1 cellular context compared by ENCODE assay signal in the genomic region with DNA sequence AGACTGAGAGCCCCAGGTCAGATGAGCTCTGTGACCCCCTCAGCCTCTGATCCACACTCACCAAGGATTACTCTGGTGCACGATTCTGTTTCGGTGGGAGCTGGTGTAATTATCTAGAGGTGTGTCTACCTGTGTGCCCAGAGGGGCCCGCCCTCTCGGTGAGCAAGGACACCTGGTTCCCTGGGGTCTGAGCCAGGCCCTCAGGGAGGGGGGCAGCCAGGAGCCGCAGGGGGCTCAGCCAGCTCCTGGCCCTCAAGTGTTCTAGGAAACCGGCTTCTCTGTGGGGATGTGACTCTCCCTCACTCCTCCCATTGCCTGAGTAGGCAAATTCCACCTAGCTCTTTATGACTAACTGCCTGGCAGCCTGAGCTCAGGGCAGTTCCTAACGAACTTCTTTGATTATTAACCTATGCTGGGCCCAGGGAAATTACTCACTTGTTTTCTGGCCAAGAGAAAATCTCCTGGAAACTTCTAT.
A peak's percentile ranks its signal among the peaks of the same experiment; 100 is the strongest.
TF ChIP-seq lines count a peak whose summit lies in the region.

No MANE protein-coding gene starts in this region.

TF ChIP-seq in HEK293, 187 proteins besides CTCF, POLR2A, EP300 and RAD21 (continued from another document):
- TF ChIP-seq, protein P1, sequence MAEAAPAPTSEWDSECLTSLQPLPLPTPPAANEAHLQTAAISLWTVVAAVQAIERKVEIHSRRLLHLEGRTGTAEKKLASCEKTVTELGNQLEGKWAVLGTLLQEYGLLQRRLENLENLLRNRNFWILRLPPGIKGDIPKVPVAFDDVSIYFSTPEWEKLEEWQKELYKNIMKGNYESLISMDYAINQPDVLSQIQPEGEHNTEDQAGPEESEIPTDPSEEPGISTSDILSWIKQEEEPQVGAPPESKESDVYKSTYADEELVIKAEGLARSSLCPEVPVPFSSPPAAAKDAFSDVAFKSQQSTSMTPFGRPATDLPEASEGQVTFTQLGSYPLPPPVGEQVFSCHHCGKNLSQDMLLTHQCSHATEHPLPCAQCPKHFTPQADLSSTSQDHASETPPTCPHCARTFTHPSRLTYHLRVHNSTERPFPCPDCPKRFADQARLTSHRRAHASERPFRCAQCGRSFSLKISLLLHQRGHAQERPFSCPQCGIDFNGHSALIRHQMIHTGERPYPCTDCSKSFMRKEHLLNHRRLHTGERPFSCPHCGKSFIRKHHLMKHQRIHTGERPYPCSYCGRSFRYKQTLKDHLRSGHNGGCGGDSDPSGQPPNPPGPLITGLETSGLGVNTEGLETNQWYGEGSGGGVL (tag by site-specific recombination; IDR thresholded peaks at IDR 0.05), result no peak
- TF ChIP-seq ZIC2 (tag by site-specific recombination; IDR thresholded peaks at IDR 0.05) (peak; percentile 55), ZFP69B (tag by site-specific recombination; IDR thresholded peaks at IDR 0.05) (no peak), ZNF112 (tag by site-specific recombination; IDR thresholded peaks at IDR 0.05) (no peak), ZNF184 (tag by site-specific recombination; IDR thresholded peaks at IDR 0.05) (no peak), ZSCAN16 (tag by site-specific recombination; IDR thresholded peaks at IDR 0.05) (no peak), ZNF423 (tag by site-specific recombination; IDR thresholded peaks at IDR 0.05) (no peak), ZNF114 (tag by site-specific recombination; IDR thresholded peaks at IDR 0.05) (no peak), ZNF707 (tag by site-specific recombination; IDR thresholded peaks at IDR 0.05) (no peak), ZNF157 (tag by site-specific recombination; IDR thresholded peaks at IDR 0.05) (no peak), ZNF514 (tag by site-specific recombination; IDR thresholded peaks at IDR 0.05) (no peak), YY2 (tag by site-specific recombination; IDR thresholded peaks at IDR 0.05) (no peak), KLF16 (tag by site-specific recombination; IDR thresholded peaks at IDR 0.05) (no peak), RBAK (tag by site-specific recombination; IDR thresholded peaks at IDR 0.05) (no peak), MZF1 (tag by site-specific recombination; IDR thresholded peaks at IDR 0.05; ENCODE audit: borderline replicate concordance) (no peak), ZSCAN4 (tag by site-specific recombination; IDR thresholded peaks at IDR 0.05) (no peak), ZNF692 (tag by site-specific recombination; IDR thresholded peaks at IDR 0.05) (no peak), GLIS1 (tag by site-specific recombination; IDR thresholded peaks at IDR 0.05) (peak; percentile 33; the same call in 1 of the 2 replicates), ZNF18 (tag by site-specific recombination; IDR thresholded peaks at IDR 0.05) (no peak), ZNF677 (tag by site-specific recombination; IDR thresholded peaks at IDR 0.05) (peak; percentile 72; the same call in 1 of the 2 replicates), ZNF211 (tag by site-specific recombination; IDR thresholded peaks at IDR 0.05; ENCODE audit: low read depth) (no peak), ZNF521 (tag by site-specific recombination; IDR thresholded peaks at IDR 0.05) (no peak), ZNF391 (tag by site-specific recombination; IDR thresholded peaks at IDR 0.05; ENCODE audit: borderline replicate concordance, low read depth) (no peak)
- TF ChIP-seq, protein P2, sequence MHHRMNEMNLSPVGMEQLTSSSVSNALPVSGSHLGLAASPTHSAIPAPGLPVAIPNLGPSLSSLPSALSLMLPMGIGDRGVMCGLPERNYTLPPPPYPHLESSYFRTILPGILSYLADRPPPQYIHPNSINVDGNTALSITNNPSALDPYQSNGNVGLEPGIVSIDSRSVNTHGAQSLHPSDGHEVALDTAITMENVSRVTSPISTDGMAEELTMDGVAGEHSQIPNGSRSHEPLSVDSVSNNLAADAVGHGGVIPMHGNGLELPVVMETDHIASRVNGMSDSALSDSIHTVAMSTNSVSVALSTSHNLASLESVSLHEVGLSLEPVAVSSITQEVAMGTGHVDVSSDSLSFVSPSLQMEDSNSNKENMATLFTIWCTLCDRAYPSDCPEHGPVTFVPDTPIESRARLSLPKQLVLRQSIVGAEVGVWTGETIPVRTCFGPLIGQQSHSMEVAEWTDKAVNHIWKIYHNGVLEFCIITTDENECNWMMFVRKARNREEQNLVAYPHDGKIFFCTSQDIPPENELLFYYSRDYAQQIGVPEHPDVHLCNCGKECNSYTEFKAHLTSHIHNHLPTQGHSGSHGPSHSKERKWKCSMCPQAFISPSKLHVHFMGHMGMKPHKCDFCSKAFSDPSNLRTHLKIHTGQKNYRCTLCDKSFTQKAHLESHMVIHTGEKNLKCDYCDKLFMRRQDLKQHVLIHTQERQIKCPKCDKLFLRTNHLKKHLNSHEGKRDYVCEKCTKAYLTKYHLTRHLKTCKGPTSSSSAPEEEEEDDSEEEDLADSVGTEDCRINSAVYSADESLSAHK (tag by site-specific recombination; IDR thresholded peaks at IDR 0.05), result no peak
- TF ChIP-seq, protein P3, sequence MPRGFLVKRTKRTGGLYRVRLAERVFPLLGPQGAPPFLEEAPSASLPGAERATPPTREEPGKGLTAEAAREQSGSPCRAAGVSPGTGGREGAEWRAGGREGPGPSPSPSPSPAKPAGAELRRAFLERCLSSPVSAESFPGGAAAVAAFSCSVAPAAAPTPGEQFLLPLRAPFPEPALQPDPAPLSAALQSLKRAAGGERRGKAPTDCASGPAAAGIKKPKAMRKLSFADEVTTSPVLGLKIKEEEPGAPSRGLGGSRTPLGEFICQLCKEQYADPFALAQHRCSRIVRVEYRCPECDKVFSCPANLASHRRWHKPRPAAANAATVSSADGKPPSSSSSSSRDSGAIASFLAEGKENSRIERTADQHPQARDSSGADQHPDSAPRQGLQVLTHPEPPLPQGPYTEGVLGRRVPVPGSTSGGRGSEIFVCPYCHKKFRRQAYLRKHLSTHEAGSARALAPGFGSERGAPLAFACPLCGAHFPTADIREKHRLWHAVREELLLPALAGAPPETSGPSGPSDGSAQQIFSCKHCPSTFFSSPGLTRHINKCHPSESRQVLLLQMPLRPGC (tag by site-specific recombination; IDR thresholded peaks at IDR 0.05), result no peak
